8 cellular contexts compared by ENCODE assay signal in genomic region chr7:112450807-112451661, GRCh38. TPM values are rescaled to one million over a fixed set of nuclear protein-coding genes. Genes with fewer than 3 reads are reported as not detected.
DNase-seq lines count a peak whose midpoint lies in the region; ATAC-seq and TF ChIP-seq lines count a peak whose summit lies in the region.

No MANE protein-coding gene starts in this region.

- ATAC-seq in RWPE2 (ENCODE audit: low read depth) (peak; percentile 82), natural killer cell (peak; percentile 81 to 92 (median 81))
- ATAC-seq in stimulated activated naive B cell treated with anti-CD40 and anti-IgM and Interleukin-4, amounts not matched to agents 10 μg/mL and 1 μg/mL and 100 μg/mL, for 72 hours (replicated peaks), result peak; percentile 82 to 83

- H3K4me3 ChIP-seq in HAP-1 (peak overlapping the region; percentile 100), RWPE2 (ENCODE audit: severe bottlenecking) (peak overlapping the region; percentile 92), fibroblast of the aortic adventitia (ENCODE audit: low read depth, low read length) (peak overlapping the region; percentile 97)

- peaks cover 16% of the 10 kb centered on the region for H3K4me1 ChIP-seq in HAP-1
- H3K4me1 ChIP-seq in RWPE2 (ENCODE audit: insufficient read depth, poor library complexity, severe bottlenecking), result peaks cover 23% of the 10 kb centered on the region

- H3K27ac Mint-ChIP-seq in natural killer cell, result peak overlapping the region; percentile 99
- peak overlapping the region; percentile 100 for H3K27ac Mint-ChIP-seq in stimulated activated naive B cell treated with anti-CD40 and anti-IgM and Interleukin-4, amounts not matched to agents 10 μg/mL and 1 μg/mL and 100 μg/mL, for 72 hours

- DNase-seq in ELF-1 (ENCODE audit: low read depth, low spot score), result peak; percentile 96
- peak; percentile 95 for DNase-seq in HAP-1 (ENCODE audit: low spot score in 2 of 2)
- peak; percentile 98 for DNase-seq in M059J (ENCODE audit: low read depth)
- peak; percentile 94 for DNase-seq in RWPE2 (ENCODE audit: low spot score)
- DNase-seq in activated effector memory CD4-positive, alpha-beta T cell treated with anti-CD3 and anti-CD28 coated beads, Interleukin-2, amount 50 U/mL, for 16 hours, result peak; percentile 94
- DNase-seq in fibroblast of the aortic adventitia (ENCODE audit: low read depth), result peak; percentile 97
- peak; percentile 82 for DNase-seq in natural killer cell
- DNase-seq in stimulated activated naive B cell treated with anti-CD40 and anti-IgM and Interleukin-4, amounts not matched to agents 10 μg/mL and 1 μg/mL and 100 μg/mL, for 72 hours, result peak; percentile 89

- TF ChIP-seq CTCF in RWPE2 (IDR thresholded peaks at IDR 0.05; ENCODE audit: poor library complexity, severe bottlenecking) (no peak), fibroblast of the aortic adventitia (IDR thresholded peaks at IDR 0.05; ENCODE audit: insufficient read depth, low read length) (no peak), natural killer cell (IDR thresholded peaks at IDR 0.05) (no peak)

- no peaks in the 10 kb centered on the region for H3K9me3 Mint-ChIP-seq in natural killer cell
- H3K9me3 Mint-ChIP-seq in stimulated activated naive B cell treated with anti-CD40 and anti-IgM and Interleukin-4, amounts not matched to agents 10 μg/mL and 1 μg/mL and 100 μg/mL, for 72 hours, result no peaks in the 10 kb centered on the region

- H3K27ac ChIP-seq in RWPE2 (ENCODE audit: poor library complexity, severe bottlenecking), result peak overlapping the region; percentile 58

- peak overlapping the region; percentile 99 for H3K4me3 Mint-ChIP-seq in natural killer cell
- H3K4me3 Mint-ChIP-seq in stimulated activated naive B cell treated with anti-CD40 and anti-IgM and Interleukin-4, amounts not matched to agents 10 μg/mL and 1 μg/mL and 100 μg/mL, for 72 hours, result peak overlapping the region; percentile 96 to 97

- no peaks in the 10 kb centered on the region for H3K36me3 Mint-ChIP-seq in natural killer cell
- H3K36me3 Mint-ChIP-seq in stimulated activated naive B cell treated with anti-CD40 and anti-IgM and Interleukin-4, amounts not matched to agents 10 μg/mL and 1 μg/mL and 100 μg/mL, for 72 hours, result peaks cover 9 to 12% of the 10 kb centered on the region in 2 donors

- no peaks in the 10 kb centered on the region for H3K27me3 ChIP-seq in HAP-1 (ENCODE audit: low read depth)
- H3K27me3 ChIP-seq in RWPE2 (ENCODE audit: insufficient read depth, poor library complexity, severe bottlenecking), result no peaks in the 10 kb centered on the region

- peaks cover 36 to 38% of the 10 kb centered on the region in 2 donors for H3K4me1 Mint-ChIP-seq in natural killer cell
- H3K4me1 Mint-ChIP-seq in stimulated activated naive B cell treated with anti-CD40 and anti-IgM and Interleukin-4, amounts not matched to agents 10 μg/mL and 1 μg/mL and 100 μg/mL, for 72 hours, result peaks cover 18 to 28% of the 10 kb centered on the region in 2 donors

- in situ Hi-C loops in HAP-1 (cut with MboI; ENCODE audit: low sequenced_read_pairs), result no loop called here

- intact Hi-C loops in natural killer cell (cut with micrococcal nuclease), result loop anchor here (1.0 to 5.0 kb wide), 6 partner anchors 60 to 889 kb away; partner anchors contain the start of genes DOCK4, IMMP2L, SMIM30 and TMEM168

- H3K36me3 ChIP-seq in HAP-1 (replicated peaks), result peaks cover 9% of the 10 kb centered on the region
- H3K36me3 ChIP-seq in RWPE2 (ENCODE audit: low read depth), result peaks cover 10% of the 10 kb centered on the region

- no peaks in the 10 kb centered on the region for H3K9me3 ChIP-seq in HAP-1
- H3K9me3 ChIP-seq in RWPE2 (ENCODE audit: severe bottlenecking), result no peaks in the 10 kb centered on the region

- no peaks in the 10 kb centered on the region for H3K27me3 Mint-ChIP-seq in natural killer cell (ENCODE audit: low read depth in 2 of 2)
- H3K27me3 Mint-ChIP-seq in stimulated activated naive B cell treated with anti-CD40 and anti-IgM and Interleukin-4, amounts not matched to agents 10 μg/mL and 1 μg/mL and 100 μg/mL, for 72 hours, result no peaks in the 10 kb centered on the region

RNA-seq across cellular contexts. Expression of gene IFRD1, which starts 0.8 kb away (rescaled TPM):
- total RNA-seq in M059J (2014; rRNA removed; shearing (Covaris generic)), result 60.2 and 78.6 TPM in 2 replicates
- total RNA-seq in fibroblast of the aortic adventitia (ENCODE audit: low replicate concordance), result 49.5 and 92.7 TPM in 2 replicates
- 100 to 1,000 TPM; 244 to 278 (median 261) TPM for total RNA-seq in natural killer cell

RNA-seq across cellular contexts. Expression of gene LSMEM1, which starts 29.8 kb away (rescaled TPM):
- total RNA-seq in M059J (2014; rRNA removed; shearing (Covaris generic)), result 1.3 TPM in 1 of 2 replicates, not detected in the other
- total RNA-seq in fibroblast of the aortic adventitia (ENCODE audit: low replicate concordance) (0.27 TPM in 1 of 2 replicates, not detected in the other), natural killer cell (1 to 10 TPM in 2 of 3 donors, under 1 TPM in 1; 0.99 to 3.0 (median 2.4) TPM)

Comparison
In these comparisons a context has a peak if more than half of its experiments do, and no peak if none do; other contexts are left out.
1. Peak in every context shown above with its lines: DNase-seq, ATAC-seq, H3K4me3 ChIP-seq and H3K27ac ChIP-seq.